Comparison of ENCODE assay signal across 8 cellular contexts in genomic region chr5:151825445-151825844, GRCh38. TPM values are rescaled to one million over a fixed set of nuclear protein-coding genes. Genes with fewer than 3 reads are reported as not detected.
DNase-seq lines count a peak whose midpoint lies in the region; ATAC-seq and TF ChIP-seq lines count a peak whose summit lies in the region.

No MANE protein-coding gene starts in this region.

- peak; percentile 40 for DNase-seq in AG04449 (ENCODE audit: low read depth, low spot score)
- peak; percentile 11 for DNase-seq in GDM1 (lab: John Stamatoyannopoulos, UW)
- DNase-seq in NCI-H2081 treated with DMSO at 0.1 percent for 48 hours (lab: John Stamatoyannopoulos, UW) = peak; percentile 6
- peak; percentile 59 for DNase-seq in WERI-Rb-1
- DNase-seq in fibroblast of the aortic adventitia (ENCODE audit: low read depth) = peak; percentile 81
- peak; percentile 84 for DNase-seq in neural progenitor cell (ENCODE audit: low spot score)
- no peak for DNase-seq in KG1 (lab: John Stamatoyannopoulos, UW)

- H3K4me1 Mint-ChIP-seq in neural progenitor cell = peaks cover 18% of the 10 kb centered on the region

- H3K27ac Mint-ChIP-seq in neural progenitor cell = no peak overlapping the region

- H3K36me3 ChIP-seq in WERI-Rb-1 (peaks cover 6% of the 10 kb centered on the region), neural progenitor cell (no peaks in the 10 kb centered on the region)

- no peak overlapping the region for H3K4me2 ChIP-seq in neural progenitor cell

- ATAC-seq in HG02610 (IDR thresholded peaks at IDR 0.05; ENCODE audit: unreplicated experiment) = peak; percentile 59

- H3K4me1 ChIP-seq in neural progenitor cell = no peaks in the 10 kb centered on the region

- no peak overlapping the region for H3K27ac ChIP-seq in WERI-Rb-1
- no peak overlapping the region for H3K27ac ChIP-seq in neural progenitor cell

- H3F3A ChIP-seq in neural progenitor cell (ENCODE audit: low read depth) = peaks cover 5% of the 10 kb centered on the region

- no peak overlapping the region for H2AFZ ChIP-seq in neural progenitor cell (replicated peaks)

- TF ChIP-seq CTCF in AG04449 (IDR thresholded peaks at IDR 0.05; ENCODE audit: insufficient read depth, low read length, missing control alignments) (peak; percentile 71), WERI-Rb-1 (IDR thresholded peaks at IDR 0.05; ENCODE audit: low read depth, low read length) (peak; percentile 73), fibroblast of the aortic adventitia (IDR thresholded peaks at IDR 0.05; ENCODE audit: insufficient read depth, low read length) (peak; percentile 94), neural progenitor cell (IDR thresholded peaks at IDR 0.05) (peak; percentile 97)

- no peak overlapping the region for H3K4me3 Mint-ChIP-seq in neural progenitor cell

- H3K27me3 ChIP-seq in WERI-Rb-1 (ENCODE audit: insufficient read depth, low read depth, severe bottlenecking) (no peaks in the 10 kb centered on the region), neural progenitor cell (no peaks in the 10 kb centered on the region)

- peaks cover 12% of the 10 kb centered on the region for H4K20me1 ChIP-seq in neural progenitor cell (ENCODE audit: low read depth)

- POLR2A ChIA-PET in AG04449 (lab: Yijun Ruan, JAX) = no interaction called here

- CTCF ChIA-PET in AG04449 (lab: Yijun Ruan, JAX) = interaction anchor here (0.6 to 18.2 kb wide), 20 partner anchors 10 to 689 kb away, joined by 3 to 477 read pairs (median 4); partner anchors contain the start of gene G3BP1

- peaks cover 16% of the 10 kb centered on the region for H3K36me3 Mint-ChIP-seq in neural progenitor cell

- peaks cover 5% of the 10 kb centered on the region for H3K9me3 Mint-ChIP-seq in neural progenitor cell

- H3K79me2 ChIP-seq in neural progenitor cell (ENCODE audit: low read depth) = no peaks in the 10 kb centered on the region

- peaks cover 2% of the 10 kb centered on the region for H3K27me3 Mint-ChIP-seq in neural progenitor cell (ENCODE audit: insufficient read depth, low read depth)

- H3K4me3 ChIP-seq in AG04449 (ENCODE audit: low read depth, low read length) (no peak overlapping the region), WERI-Rb-1 (ENCODE audit: low read depth, low read length) (no peak overlapping the region), fibroblast of the aortic adventitia (ENCODE audit: low read depth, low read length) (no peak overlapping the region), neural progenitor cell (no peak overlapping the region)

- H3K9me3 ChIP-seq in WERI-Rb-1 (ENCODE audit: severe bottlenecking) (no peaks in the 10 kb centered on the region), neural progenitor cell (ENCODE audit: low read depth) (no peaks in the 10 kb centered on the region)

- no peak overlapping the region for H3K9ac ChIP-seq in neural progenitor cell

RNA-seq across cellular contexts. Expression of gene G3BP1, which starts 53.7 kb away (rescaled TPM):
- total RNA-seq in fibroblast of the aortic adventitia (ENCODE audit: low replicate concordance) (161 and 239 TPM in 2 replicates), neural progenitor cell (ENCODE audit: low replicate concordance) (212 and 304 TPM in 2 replicates)
